In genomic region chr6:83905648-83906047, GRCh38 we compare ENCODE assay signal across 2 cellular contexts.
TF ChIP-seq lines count a peak whose summit lies in the region.

No MANE protein-coding gene starts in this region.

TF ChIP-seq in IMR-90, 13 proteins besides CTCF, POLR2A, EP300 and RAD21:
- TF ChIP-seq ELK1 (IDR thresholded peaks at IDR 0.05; ENCODE audit: borderline replicate concordance, low read depth, low read length) (no peak), MXI1 (IDR thresholded peaks at IDR 0.05; ENCODE audit: borderline replicate concordance, low read depth, low read length) (no peak), RCOR1 (IDR thresholded peaks at IDR 0.05; ENCODE audit: insufficient replicate concordance, low read length) (no peak), SMC3 (IDR thresholded peaks at IDR 0.05; ENCODE audit: low read depth, low read length) (no peak), MAFK (IDR thresholded peaks at IDR 0.05; ENCODE audit: low read depth, low read length) (no peak), CEBPB (IDR thresholded peaks at IDR 0.05; ENCODE audit: low read depth, low read length) (no peak), CHD1 (IDR thresholded peaks at IDR 0.05; ENCODE audit: low read depth, low read length) (no peak), FOS (IDR thresholded peaks at IDR 0.05; ENCODE audit: low read depth, low read length) (no peak), NFE2L2 (IDR thresholded peaks at IDR 0.05; ENCODE audit: low read depth, low read length) (no peak), BHLHE40 (IDR thresholded peaks at IDR 0.05; ENCODE audit: low read depth, low read length) (no peak), RFX5 (IDR thresholded peaks at IDR 0.05; ENCODE audit: low read depth, low read length) (no peak), USF2 (IDR thresholded peaks at IDR 0.05; ENCODE audit: low read depth, low read length) (no peak), MAZ (IDR thresholded peaks at IDR 0.05; ENCODE audit: borderline replicate concordance, low read depth, low read length) (no peak)
TF ChIP-seq in IMR-90: peak in this region for 0.

TF ChIP-seq in H1, 55 proteins besides CTCF, POLR2A, EP300 and RAD21:
- TF ChIP-seq CHD1 (IDR thresholded peaks at IDR 0.05; ENCODE audit: low read depth, low read length) (no peak), TEAD4 (IDR thresholded peaks at IDR 0.05; ENCODE audit: low read depth, low read length) (no peak), BACH1 (IDR thresholded peaks at IDR 0.05; ENCODE audit: low read length) (no peak)
